8 cellular contexts compared by ENCODE assay signal in the genomic region with DNA sequence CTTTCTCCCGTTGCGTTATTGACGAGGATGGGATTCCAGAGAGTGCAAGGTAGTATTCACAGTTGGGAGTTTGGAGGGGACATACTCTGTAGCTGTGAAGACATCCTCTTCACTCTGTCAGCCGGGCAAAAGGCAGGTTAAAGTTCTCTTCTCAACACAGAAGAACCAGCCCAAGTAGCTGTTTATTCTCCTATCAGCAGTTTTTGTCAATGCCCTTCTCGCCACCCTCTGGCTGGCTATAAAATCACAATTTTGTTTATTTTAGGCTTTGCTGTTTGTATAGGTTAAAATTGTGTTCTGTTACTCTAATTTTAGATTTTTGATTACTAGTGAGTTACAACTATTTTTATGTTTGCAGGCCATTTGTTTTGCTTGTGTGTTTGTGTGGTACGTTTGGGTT. TPM values are rescaled to one million over a fixed set of nuclear protein-coding genes. Genes with fewer than 3 reads are reported as not detected.
DNase-seq lines count a peak whose midpoint lies in the region; ATAC-seq, FAIRE-seq and TF ChIP-seq lines count a peak whose summit lies in the region.

No MANE protein-coding gene starts in this region.

- ATAC-seq in Panc1 (peak; percentile 38; the same call in 1 of the 2 replicates), foreskin keratinocyte (peak; percentile 38), HG03439 (IDR thresholded peaks at IDR 0.05; ENCODE audit: unreplicated experiment) (no peak), GM18520 (IDR thresholded peaks at IDR 0.05; ENCODE audit: unreplicated experiment) (no peak), HG02588 (IDR thresholded peaks at IDR 0.05; ENCODE audit: unreplicated experiment) (no peak)

- POLR2A ChIA-PET in AG04450 (lab: Yijun Ruan, JAX) (no interaction called here), Panc1 (lab: Charles Lee) (interaction anchor here (0.5 kb wide), 1 partner anchor 72 kb away, joined by 3 read pairs; no protein-coding TSS in a partner anchor)

- in situ Hi-C loops in Panc1 (cut with HindIII; ENCODE audit: low pct_unique_long_range_greater_than_20kb, low sequenced_read_pairs), result no loop called here

- no peak overlapping the region for H3K27ac ChIP-seq in AG04450 (ENCODE audit: low read depth, low read length)
- no peak overlapping the region for H3K27ac ChIP-seq in Panc1 (ENCODE audit: low read length)
- H3K27ac ChIP-seq in foreskin keratinocyte, result no peak overlapping the region

- 0 out of 2 replicates have a peak, but pooled peaks cover 5% of the 10 kb centered on the region for H3K9me3 ChIP-seq in AG04450 (ENCODE audit: control insufficient read depth, insufficient read depth, low read length)
- no peaks in the 10 kb centered on the region for H3K9me3 ChIP-seq in Panc1 (ENCODE audit: control insufficient read depth, insufficient read depth, low read depth, low read length)

- no TSS peak for BruUV-seq in Panc1 (replicated peaks; lab: Mats Ljungman, UMichigan)

- intact Hi-C loops in Panc1 (cut with micrococcal nuclease; ENCODE audit: unreplicated experiment), result no loop called here

- H3K27me3 ChIP-seq in AG04450 (ENCODE audit: control insufficient read depth, insufficient read depth, low read length) (no peaks in the 10 kb centered on the region), Panc1 (ENCODE audit: control insufficient read depth, insufficient read depth, low read length) (no peaks in the 10 kb centered on the region), foreskin keratinocyte (peaks cover 8% of the 10 kb centered on the region)

- CTCF ChIA-PET in AG04450 (lab: Charles Lee) (interaction anchor here (1.3 to 2.2 kb wide), 3 partner anchors 11 to 161 kb away, joined by 3 to 6 read pairs (median 6); a partner anchor contains a TSS), Panc1 (lab: Charles Lee) (no interaction called here)

- no peak overlapping the region for H3K4me3 ChIP-seq in AG04450 (ENCODE audit: low read depth, low read length)
- H3K4me3 ChIP-seq in Panc1 (ENCODE audit: low read depth in 2 of 2, low read length in 2 of 2), result no peak overlapping the region; a peak in 1 of 4 replicates

- DNase-seq in AG04450 (ENCODE audit: low read depth, low spot score) (no peak), Panc1 (ENCODE audit: low read depth, low spot score) (no peak), foreskin keratinocyte (peak in 1 of 2 donors; percentile 23), NCI-H345 treated with DMSO at 0.1 percent for 48 hours (lab: John Stamatoyannopoulos, UW; ENCODE audit: unreplicated experiment) (no peak)

- TF ChIP-seq CTCF in AG04450 (IDR thresholded peaks at IDR 0.05; ENCODE audit: low read depth, low read length), result 0 out of 2 replicates have a peak, but pooled peaks have one; percentile 15
- TF ChIP-seq CTCF in Panc1 (IDR thresholded peaks at IDR 0.05), result peak; percentile 43; the same call in 1 of the 2 replicates
- TF ChIP-seq CTCF in foreskin keratinocyte (conservative IDR thresholded peaks at IDR 0.05), result peak; percentile 69

- peak; percentile 15 for FAIRE-seq in G401.6 (lab: Jason Lieb, UNC)

- no peaks in the 10 kb centered on the region for H3K36me3 ChIP-seq in Panc1 (ENCODE audit: control insufficient read depth, insufficient read depth, low read length)

- H3K4me1 ChIP-seq in Panc1 (ENCODE audit: control insufficient read depth, insufficient read depth, low read length) (peaks cover 5% of the 10 kb centered on the region; the same call in 1 of the 2 replicates), foreskin keratinocyte (no peaks in the 10 kb centered on the region)

RNA-seq across cellular contexts. Expression of a gene that starts 37.9 kb away (rescaled TPM):
- polyA plus RNA-seq in AG04450 (2011; rRNA removed), result not detected in 2 replicates
- polyA minus RNA-seq in AG04450 (2011; rRNA and poly(A)+ RNA removed), result not detected in 2 replicates
- not detected for total RNA-seq in Panc1 (2021; ENCODE audit: unreplicated experiment)
- not detected for polyA plus RNA-seq in Panc1 (2012; ENCODE audit: insufficient read length)
- total RNA-seq in foreskin keratinocyte, result not detected in 2 replicates
- not detected in 2 replicates for polyA plus RNA-seq in foreskin keratinocyte

RNA-seq across cellular contexts. Expression of a gene that starts 52.8 kb away (rescaled TPM):
- polyA plus RNA-seq in AG04450 (2011; rRNA removed) (0.11 and 0.19 TPM in 2 replicates), foreskin keratinocyte (0.03 and 0.66 TPM in 2 replicates)
- 0.32 TPM in 1 of 2 replicates, not detected in the other for polyA minus RNA-seq in AG04450 (2011; rRNA and poly(A)+ RNA removed)
- total RNA-seq in Panc1 (2021; ENCODE audit: unreplicated experiment) (not detected), foreskin keratinocyte (0.07 and 0.75 TPM in 2 replicates)
- not detected for polyA plus RNA-seq in Panc1 (2012; ENCODE audit: insufficient read length)

Comparison
In these comparisons a context has a peak if more than half of its experiments do, and no peak if none do; other contexts are left out.
1. CTCF ChIP-seq: peak in every context shown above with its lines; median percentile 69 in foreskin keratinocyte; 43 in Panc1; 15 in AG04450.
2. ATAC-seq: peak in Panc1 (single experiment) and foreskin keratinocyte (single experiment); none in HG03439 (single experiment), GM18520 (single experiment) and HG02588 (single experiment).